In genomic region chr2:102103992-102104871, GRCh38 we compare ENCODE assay signal across 8 cellular contexts. TPM values are rescaled to one million over a fixed set of nuclear protein-coding genes. Genes with fewer than 3 reads are reported as not detected.
DNase-seq lines count a peak whose midpoint lies in the region; ATAC-seq, FAIRE-seq and TF ChIP-seq lines count a peak whose summit lies in the region.

No MANE protein-coding gene starts in this region.

- no peak for TF ChIP-seq RAD21 in K562 (CRISPR knock-in tag; conservative IDR thresholded peaks at IDR 0.05 in 1 of 2, IDR thresholded peaks at IDR 0.05 in 1 of 2)

- H3K27ac ChIP-seq in K562 (ENCODE audit: extremely low read depth, low read depth, low read length): no peak overlapping the region
- no peak overlapping the region for H3K27ac ChIP-seq in WERI-Rb-1

- intact Hi-C loops in K562 (cut with micrococcal nuclease): no loop called here

- peak overlapping the region; percentile 70 for H3K4me3 Mint-ChIP-seq in T-helper 2 cell treated with Interferon-gamma antibody and Interleukin-4, amounts not matched to agents 5 μg/mL and 100 μg/mL, for 36 hours

- no peak overlapping the region for H3K27ac Mint-ChIP-seq in T-helper 2 cell treated with Interferon-gamma antibody and Interleukin-4, amounts not matched to agents 5 μg/mL and 100 μg/mL, for 36 hours

- TF ChIP-seq EP300 in K562 (IDR thresholded peaks at IDR 0.05; ENCODE audit: low read length): no peak

- in situ Hi-C loops in K562 (cut with MboI): no loop called here

- peaks cover 51% of the 10 kb centered on the region for H3K27me3 Mint-ChIP-seq in T-helper 2 cell treated with Interferon-gamma antibody and Interleukin-4, amounts not matched to agents 5 μg/mL and 100 μg/mL, for 36 hours (ENCODE audit: low read depth)

- H3K36me3 Mint-ChIP-seq in T-helper 2 cell treated with Interferon-gamma antibody and Interleukin-4, amounts not matched to agents 5 μg/mL and 100 μg/mL, for 36 hours (ENCODE audit: low read depth): no peaks in the 10 kb centered on the region

- H3K4me1 ChIP-seq in K562 (replicated peaks in 1 of 2; ENCODE audit: control insufficient read depth in 2 of 2, insufficient read depth in 2 of 2, low read length in 2 of 2): no peaks in the 10 kb centered on the region

- POLR2A ChIA-PET in K562 (lab: Yijun Ruan, JAX): interaction anchor here (0.6 to 1.4 kb wide), 6 partner anchors 12 to 68 kb away, joined by 3 to 4 read pairs (median 3); no protein-coding TSS in a partner anchor

- H3K36me3 ChIP-seq in K562 (ENCODE audit: control insufficient read depth, insufficient read depth, low read length) (no peaks in the 10 kb centered on the region), WERI-Rb-1 (no peaks in the 10 kb centered on the region)

- no peak for FAIRE-seq in K562 (lab: Jason Lieb, UNC)

- TF ChIP-seq CTCF in K562 (IDR thresholded peaks at IDR 0.05 in 2 of 3, conservative IDR thresholded peaks at IDR 0.05 in 1 of 3; ENCODE audit: insufficient read depth in 2 of 3, low read depth in 1 of 3, low read length in 3 of 3): no peak
- no peak for TF ChIP-seq CTCF in WERI-Rb-1 (IDR thresholded peaks at IDR 0.05; ENCODE audit: low read depth, low read length)

- peak; percentile 74 for ATAC-seq in GM18867 (IDR thresholded peaks at IDR 0.05; ENCODE audit: unreplicated experiment)
- peak; percentile 53 for ATAC-seq in HG02970 (IDR thresholded peaks at IDR 0.05; ENCODE audit: low FRiP score, unreplicated experiment)
- ATAC-seq in K562: peak; percentile 71

- H2AFZ ChIP-seq in K562 (ENCODE audit: low read depth, low read length): peak overlapping the region; percentile 74

- H4K20me1 ChIP-seq in K562 (replicated peaks; ENCODE audit: control insufficient read depth, insufficient read depth, low read length): no peaks in the 10 kb centered on the region

- WGBS in K562 (ENCODE audit: insufficient coverage, low coverage, missing lambda C conversion rate): 34% methylated on average over 15 of the region's 15 CpGs

- H3K9me1 ChIP-seq in K562 (ENCODE audit: control insufficient read depth, insufficient read depth, low read length): no peaks in the 10 kb centered on the region

- CTCF ChIA-PET in K562 (lab: Yijun Ruan, JAX; ENCODE audit: low intra/inter-chr PET ratio): no interaction called here

- H3K4me1 Mint-ChIP-seq in T-helper 2 cell treated with Interferon-gamma antibody and Interleukin-4, amounts not matched to agents 5 μg/mL and 100 μg/mL, for 36 hours (ENCODE audit: low read depth): peaks cover 18% of the 10 kb centered on the region

- H3K79me2 ChIP-seq in K562 (ENCODE audit: control insufficient read depth, insufficient read depth, low read length): no peaks in the 10 kb centered on the region

- H3K27me3 ChIP-seq in K562 (ENCODE audit: control insufficient read depth in 2 of 2, insufficient read depth in 2 of 2, low read length in 2 of 2) (no peaks in the 10 kb centered on the region), WERI-Rb-1 (ENCODE audit: insufficient read depth, low read depth, severe bottlenecking) (peaks cover 66% of the 10 kb centered on the region)

- peak overlapping the region in 1 of 2 experiments; percentile 11; a peak in 1 of 4 replicates for H3K9ac ChIP-seq in K562 (ENCODE audit: insufficient read depth in 1 of 2, low read depth in 2 of 2, low read length in 2 of 2)

- H3K4me3 ChIP-seq in K562 (no peak overlapping the region), WERI-Rb-1 (ENCODE audit: low read depth, low read length) (no peak overlapping the region)

- peak; percentile 54 for DNase-seq in T-helper 2 cell treated with Interferon-gamma antibody and Interleukin-4, amounts not matched to agents 5 μg/mL and 100 μg/mL, for 36 hours (ENCODE audit: low spot score)
- peak in 1 of 4 experiments; percentile 9 for DNase-seq in K562 (ENCODE audit: extremely low read depth in 1 of 4, low spot score in 3 of 4)
- DNase-seq in medulla oblongata (ENCODE audit: extremely low spot score): peak; percentile 15
- DNase-seq in stimulated activated CD8-positive, alpha-beta memory T cell treated with anti-CD3 and anti-CD28 coated beads, Interleukin-7, amount 100 ng/mL, for 4 hours (ENCODE audit: low read depth in 2 of 2): peak; percentile 51 to 53
- DNase-seq in DMS114 treated with DMSO at 0.1 percent for 48 hours (lab: John Stamatoyannopoulos, UW; ENCODE audit: unreplicated experiment): no peak
- no peak for DNase-seq in WERI-Rb-1

- H3K9me3 ChIP-seq in K562 (replicated peaks; ENCODE audit: control insufficient read depth, insufficient read depth, low read depth, low read length): no peaks in the 10 kb centered on the region
- H3K9me3 ChIP-seq in WERI-Rb-1 (ENCODE audit: severe bottlenecking): peaks cover 10% of the 10 kb centered on the region

- peak overlapping the region; percentile 9; the same call in 1 of the 2 replicates for H3K4me2 ChIP-seq in K562 (ENCODE audit: insufficient read depth, low read length)

- H3K9me3 Mint-ChIP-seq in T-helper 2 cell treated with Interferon-gamma antibody and Interleukin-4, amounts not matched to agents 5 μg/mL and 100 μg/mL, for 36 hours: peaks cover 4% of the 10 kb centered on the region

- no peak for TF ChIP-seq POLR2A in K562 (conservative IDR thresholded peaks at IDR 0.05)

- BruUV-seq in K562 (replicated peaks; lab: Mats Ljungman, UMichigan): no TSS peak

TF ChIP-seq in K562, 482 proteins besides CTCF, POLR2A, EP300 and RAD21 (continues in another document):
- TF ChIP-seq NFYB (IDR thresholded peaks at IDR 0.05; ENCODE audit: extremely low read depth, insufficient read length): no peak
- TF ChIP-seq CBFA2T3 (IDR thresholded peaks at IDR 0.05): no peak
- TF ChIP-seq CHCHD3 (CRISPR knock-in tag; IDR thresholded peaks at IDR 0.05): no peak

RNA-seq across cellular contexts. Expression of gene IL1R1, which starts 38.3 kb away (rescaled TPM):
- total RNA-seq in K562 (2011; cell fraction: chromatin; rRNA removed; ENCODE audit: low replicate concordance): 1.9 and 3.7 TPM in 2 replicates
- 0.83 and 0.92 TPM in 2 replicates for total RNA-seq in K562 (2011; cell fraction: nucleolus; rRNA removed)
- total RNA-seq in K562 (2011; cell fraction: nucleoplasm; rRNA removed): 2.3 and 4.2 TPM in 2 replicates
- 0.90 and 1.00 TPM in 2 replicates for total RNA-seq in K562 (2014; rRNA removed)
- 1.4 and 2.2 TPM in 2 replicates for total RNA-seq in K562 (2014; rRNA removed; fragmentation: Illumina TruSeq; extraction: Trizol)
- total RNA-seq in K562 (2015; rRNA removed; fragmentation: Illumina TruSeq; extraction: Trizol): 2.0 and 2.5 TPM in 2 replicates
- total RNA-seq in K562 (2021): 1.6 and 2.5 TPM in 2 replicates
- 1.5 and 3.9 TPM in 2 replicates for polyA plus RNA-seq in K562 (2011; rRNA removed)
- 1.3 and 1.6 TPM in 2 replicates for polyA plus RNA-seq in K562 (2011; cell fraction: cytosol; rRNA removed)
- polyA plus RNA-seq in K562 (2011; cell fraction: nucleus; rRNA removed): 0.83 and 1.3 TPM in 2 replicates
- 1.7 and 2.9 TPM in 2 replicates for polyA plus RNA-seq in K562 (2012)
- 2.6 and 2.9 TPM in 2 replicates for polyA plus RNA-seq in K562 (2014; fragmentation: Illumina TruSeq; extraction: Trizol)
- 1 to 10 TPM in 1 of 2 experiments, under 1 TPM in 1; 0.81 to 1.2 TPM for polyA plus RNA-seq in K562 (2014; fragmentation: Nextera tagmentation; extraction: Ambion mirVana)
- polyA plus RNA-seq in K562 (2014; rRNA removed): 1.6 and 2.5 TPM in 2 replicates
- 1.5 and 2.4 TPM in 2 replicates for polyA minus RNA-seq in K562 (2011; rRNA and poly(A)+ RNA removed)
- 1.1 and 3.4 TPM in 2 replicates for polyA minus RNA-seq in K562 (2011; cell fraction: cytosol; rRNA and poly(A)+ RNA removed)
- polyA minus RNA-seq in K562 (2011; cell fraction: nucleus; rRNA and poly(A)+ RNA removed): 0.78 and 0.81 TPM in 2 replicates

Comparison
In these comparisons a context has a peak if more than half of its experiments do, and no peak if none do; other contexts are left out.
1. DNase-seq: peak in T-helper 2 cell treated with Interferon-gamma antibody and Interleukin-4, amounts not matched to agents 5 μg/mL and 100 μg/mL, for 36 hours (single experiment), medulla oblongata (single experiment) and stimulated activated CD8-positive, alpha-beta memory T cell treated with anti-CD3 and anti-CD28 coated beads, Interleukin-7, amount 100 ng/mL, for 4 hours (2 of 2); none in DMS114 treated with DMSO at 0.1 percent for 48 hours (single experiment) and WERI-Rb-1 (single experiment).
2. Peak in every context shown above with its lines, with median percentiles within 50 percentile points of each other: ATAC-seq.